ENCODE assay signal across 31 cellular contexts in the genomic region with DNA sequence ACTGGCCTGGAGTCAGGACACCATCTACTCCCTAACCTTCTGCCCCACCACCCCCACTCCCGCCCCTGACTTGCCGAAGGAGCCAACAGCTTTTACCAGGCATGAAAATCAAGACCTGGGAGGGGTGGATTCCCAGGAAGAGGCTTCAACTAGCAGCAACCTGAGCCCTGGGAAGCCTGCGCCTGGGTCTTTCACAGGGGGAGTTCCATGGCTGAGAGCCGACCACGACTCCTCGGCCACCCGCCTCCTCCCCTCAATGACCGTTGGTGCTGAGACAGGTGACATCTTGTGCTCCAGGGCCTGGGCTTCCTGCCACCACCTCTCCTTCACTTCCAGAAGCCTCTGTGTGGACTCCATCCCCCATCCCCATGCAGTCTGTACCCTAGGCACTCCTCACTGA. TPM values are rescaled to one million over a fixed set of nuclear protein-coding genes. Genes with fewer than 3 reads are reported as not detected.
"Had no signal": no experiment of that assay in that cellular context is flagged by ENCODE, and none has a peak within 500 bp of the region (broad histone marks: within the 10 kb centered on the region; RNA-seq: fewer than 3 reads in every experiment).

No MANE protein-coding gene starts in this region.

- DNase-seq: hypothalamus; immature natural killer cell; kidney; left colon; left ventricle myocardium inferior; mesendoderm; naive B cell; natural killer cell; nucleus accumbens; posterior cingulate gyrus; retina; right cardiac atrium; sigmoid colon; small intestine; spleen; stimulated activated CD4-positive, alpha-beta T cell treated with anti-CD3 and anti-CD28 coated beads, Interleukin-4, amount 100 ng/mL, for 24 hours; stimulated activated naive CD4-positive, alpha-beta T cell; tibial artery; trophoblast cell; uterus had no signal

- H3K9me3 Mint-ChIP-seq: immature natural killer cell; mesothelial cell of epicardium; natural killer cell; stimulated activated effector memory CD8-positive, alpha-beta T cell treated with anti-CD3 and anti-CD28 coated beads, Interleukin-12 subunit alpha, Interleukin-12 subunit beta, amount 100 ng/mL, for 72 hours; stimulated activated naive CD8-positive, alpha-beta T cell treated with anti-CD3 and anti-CD28 coated beads, Interleukin-15, Interleukin-2, amounts not matched to agents 100 ng/mL and 50 ng/mL, for 24 hours had no signal

- ATAC-seq: left colon; natural killer cell; pancreas; right cardiac atrium; stimulated activated effector memory CD8-positive, alpha-beta T cell treated with anti-CD3 and anti-CD28 coated beads, Interleukin-12 subunit alpha, Interleukin-12 subunit beta, amount 100 ng/mL, for 72 hours had no signal

- H3K4me1 Mint-ChIP-seq: immature natural killer cell; mesothelial cell of epicardium; naive B cell; natural killer cell; stimulated activated effector memory CD8-positive, alpha-beta T cell treated with anti-CD3 and anti-CD28 coated beads, Interleukin-12 subunit alpha, Interleukin-12 subunit beta, amount 100 ng/mL, for 72 hours had no signal

- H3K27me3 Mint-ChIP-seq: stimulated activated naive CD8-positive, alpha-beta T cell treated with anti-CD3 and anti-CD28 coated beads, Interleukin-15, Interleukin-2, amounts not matched to agents 100 ng/mL and 50 ng/mL, for 24 hours had no signal

- H3K27ac Mint-ChIP-seq: immature natural killer cell; mesothelial cell of epicardium; natural killer cell; stimulated activated effector memory CD8-positive, alpha-beta T cell treated with anti-CD3 and anti-CD28 coated beads, Interleukin-12 subunit alpha, Interleukin-12 subunit beta, amount 100 ng/mL, for 72 hours; stimulated activated naive CD8-positive, alpha-beta T cell treated with anti-CD3 and anti-CD28 coated beads, Interleukin-15, Interleukin-2, amounts not matched to agents 100 ng/mL and 50 ng/mL, for 24 hours had no signal

- H3K4me3 Mint-ChIP-seq: immature natural killer cell; mesothelial cell of epicardium; naive B cell; natural killer cell; stimulated activated effector memory CD8-positive, alpha-beta T cell treated with anti-CD3 and anti-CD28 coated beads, Interleukin-12 subunit alpha, Interleukin-12 subunit beta, amount 100 ng/mL, for 72 hours; stimulated activated naive CD8-positive, alpha-beta T cell treated with anti-CD3 and anti-CD28 coated beads, Interleukin-15, Interleukin-2, amounts not matched to agents 100 ng/mL and 50 ng/mL, for 24 hours had no signal

- H3K36me3 Mint-ChIP-seq: immature natural killer cell; mesothelial cell of epicardium; naive B cell; natural killer cell; stimulated activated effector memory CD8-positive, alpha-beta T cell treated with anti-CD3 and anti-CD28 coated beads, Interleukin-12 subunit alpha, Interleukin-12 subunit beta, amount 100 ng/mL, for 72 hours had no signal

RNA-seq across cellular contexts. Expression of gene BARX1, which starts 37.1 kb away (rescaled TPM):
- total RNA-seq: kidney, left ventricle myocardium inferior, lower leg skin, lung, mesothelial cell of epicardium, mononuclear cell, natural killer cell, right cardiac atrium, sigmoid colon, spleen, subcutaneous adipose tissue, suprapubic skin, thoracic aorta, ureter had no signal
